Comparison of ENCODE assay signal across 11 cellular contexts in genomic region chr2:65350714-65351113, GRCh38.
DNase-seq lines count a peak whose midpoint lies in the region; ATAC-seq, FAIRE-seq and TF ChIP-seq lines count a peak whose summit lies in the region.
"Had no signal": no experiment of that assay in that cellular context is flagged by ENCODE, and none has a peak within 500 bp of the region (broad histone marks: within the 10 kb centered on the region; RNA-seq: fewer than 3 reads in every experiment).

No MANE protein-coding gene starts in this region.

- intact Hi-C loops in head of caudate nucleus (cut with DNase I): no loop called here
- intact Hi-C loops in lower lobe of right lung (cut with DNase I): no loop called here

- peak; percentile 55 for ATAC-seq in foreskin keratinocyte
- ATAC-seq in GM21367 (IDR thresholded peaks at IDR 0.05; ENCODE audit: unreplicated experiment): no peak
- no peak for ATAC-seq in lower lobe of right lung

- peaks cover 32% of the 10 kb centered on the region for H3K4me1 ChIP-seq in foreskin keratinocyte
- H3K4me1 ChIP-seq in lower lobe of right lung: peaks cover 53% of the 10 kb centered on the region

- no peaks in the 10 kb centered on the region for H3K9me3 ChIP-seq in lower lobe of right lung

- FAIRE-seq in GM19239 (lab: Jason Lieb, UNC): peak; percentile 74
- FAIRE-seq: GM18507, TTC549 had no signal

- H3K27me3 ChIP-seq in foreskin keratinocyte (no peaks in the 10 kb centered on the region), lower lobe of right lung (ENCODE audit: low read depth) (no peaks in the 10 kb centered on the region)

- no peak overlapping the region for H3K27ac ChIP-seq in foreskin keratinocyte
- H3K27ac ChIP-seq in lower lobe of right lung: no peak overlapping the region

- no peak overlapping the region for H3K4me3 ChIP-seq in lower lobe of right lung

- TF ChIP-seq CTCF in foreskin keratinocyte (conservative IDR thresholded peaks at IDR 0.05): peak; percentile 40
- TF ChIP-seq CTCF in lower lobe of right lung (IDR thresholded peaks at IDR 0.05): no peak

- DNase-seq in AG08395 (ENCODE audit: low spot score) (peak; percentile 35), GM19239 (ENCODE audit: insufficient read length, low spot score) (peak; percentile 19), NAMALWA (ENCODE audit: low spot score) (peak; percentile 80), foreskin keratinocyte (no peak), superior temporal gyrus (ENCODE audit: extremely low spot score) (no peak), head of caudate nucleus (no peak), lower lobe of right lung (no peak)
- DNase-seq: stimulated activated CD8-positive, alpha-beta memory T cell treated with anti-CD3 and anti-CD28 coated beads, Interleukin-4, amount 100 ng/mL, for 48 hours had no signal

- H3K36me3 ChIP-seq in lower lobe of right lung: no peaks in the 10 kb centered on the region

Comparison
In these comparisons a context has a peak if more than half of its experiments do, and no peak if none do; other contexts are left out.
1. DNase-seq: peak in AG08395 (single experiment), GM19239 (single experiment) and NAMALWA (single experiment); none in foreskin keratinocyte (0 of 2), superior temporal gyrus (single experiment), head of caudate nucleus (0 of 42) and lower lobe of right lung (single experiment).